Comparison of ENCODE assay signal across 29 cellular contexts in the genomic region with DNA sequence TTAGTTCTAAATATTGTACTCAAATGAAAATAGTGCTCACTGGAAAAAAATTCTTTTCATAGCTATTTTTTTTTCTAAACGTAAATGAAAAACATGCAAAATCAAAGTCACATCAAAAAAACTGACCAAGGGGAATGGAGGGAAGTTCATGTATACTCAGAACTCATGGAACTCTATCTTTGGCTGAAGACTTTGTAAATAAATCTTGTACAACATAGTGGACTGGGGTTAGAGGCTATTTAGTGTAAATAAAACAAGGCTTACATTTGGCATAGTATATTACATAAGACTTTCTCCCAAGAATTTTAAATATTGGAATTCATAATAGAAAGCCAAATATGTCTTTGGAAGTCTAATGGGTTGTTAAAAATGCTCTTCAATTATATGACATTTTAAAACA. TPM values are rescaled to one million over a fixed set of nuclear protein-coding genes. Genes with fewer than 3 reads are reported as not detected.
DNase-seq lines count a peak whose midpoint lies in the region; ATAC-seq, FAIRE-seq and TF ChIP-seq lines count a peak whose summit lies in the region.
"Had no signal": no experiment of that assay in that cellular context is flagged by ENCODE, and none has a peak within 500 bp of the region (broad histone marks: within the 10 kb centered on the region; RNA-seq: fewer than 3 reads in every experiment).

No MANE protein-coding gene starts in this region.

- H3K4me3 Mint-ChIP-seq in naive thymus-derived CD8-positive, alpha-beta T cell, result no peak overlapping the region
- no peak overlapping the region for H3K4me3 Mint-ChIP-seq in activated CD4-positive, alpha-beta T cell treated with anti-CD3 and anti-CD28 coated beads for 36 hours
- H3K4me3 Mint-ChIP-seq: B cell; CD4-positive, alpha-beta T cell; CD8-positive, alpha-beta T cell had no signal

- in situ Hi-C loops in HepG2 (cut with HindIII; ENCODE audit: extremely low pct_ligation_motif_present, low pct_unique_long_range_greater_than_20kb), result no loop called here

- H3K4me1 ChIP-seq in liver (ENCODE audit: control insufficient read depth in 4 of 4, insufficient read depth in 4 of 4, low read length in 3 of 4) (peaks cover 2 to 11% (median 8%) of the 10 kb centered on the region in 4 donors), HepG2 (ENCODE audit: insufficient read depth, low read length) (no peaks in the 10 kb centered on the region), pancreas (peaks cover under 1 to 6% (median 1%) of the 10 kb centered on the region in 3 donors)
- H3K4me1 ChIP-seq: A549; BLaER1 treated with 17β-estradiol and CSF1 and Interleukin-3, amounts not matched to agents 10 nM and 100 nM; Caco-2 had no signal

- TF ChIP-seq RAD21 in liver (IDR thresholded peaks at IDR 0.05), result no peak
- TF ChIP-seq RAD21 in HepG2 (CRISPR knock-in tag; IDR thresholded peaks at IDR 0.05), result no peak

- H3K36me3 ChIP-seq in liver (ENCODE audit: control insufficient read depth in 4 of 4, insufficient read depth in 3 of 4, low read depth in 1 of 4, low read length in 3 of 4) (no peaks in the 10 kb centered on the region), HepG2 (replicated peaks in 1 of 2; ENCODE audit: control insufficient read depth in 1 of 2, insufficient read depth in 2 of 2, low read length in 2 of 2) (no peaks in the 10 kb centered on the region), pancreas (no peaks in the 10 kb centered on the region)
- H3K36me3 ChIP-seq: BLaER1 treated with 17β-estradiol and CSF1 and Interleukin-3, amounts not matched to agents 10 nM and 100 nM had no signal

- H3K27me3 ChIP-seq in liver (ENCODE audit: control insufficient read depth in 4 of 4, insufficient read depth in 4 of 4, low read length in 3 of 4) (no peaks in the 10 kb centered on the region), HepG2 (ENCODE audit: control insufficient read depth in 1 of 2, insufficient read depth in 2 of 2, low read length in 2 of 2) (no peaks in the 10 kb centered on the region), pancreas (peaks cover 0 to 3% (median 0%) of the 10 kb centered on the region in 4 donors)
- H3K27me3 ChIP-seq: BLaER1 treated with 17β-estradiol and CSF1 and Interleukin-3, amounts not matched to agents 10 nM and 100 nM had no signal

- H3K9me3 Mint-ChIP-seq in naive thymus-derived CD8-positive, alpha-beta T cell, result peaks cover 4 to 31% (median 15%) of the 10 kb centered on the region in 9 donors
- H3K9me3 Mint-ChIP-seq in activated CD4-positive, alpha-beta T cell treated with anti-CD3 and anti-CD28 coated beads for 36 hours (ENCODE audit: low read depth), result peaks cover 8% of the 10 kb centered on the region

- no peak overlapping the region for H3K4me3 ChIP-seq in liver (ENCODE audit: low read depth in 1 of 3, low read length in 3 of 3)
- no peak overlapping the region for H3K4me3 ChIP-seq in HepG2 (replicated peaks in 1 of 3; ENCODE audit: insufficient read depth in 1 of 3, low read depth in 2 of 3, low read length in 3 of 3)
- no peak overlapping the region for H3K4me3 ChIP-seq in pancreas
- H3K4me3 ChIP-seq: A549; BLaER1 treated with 17β-estradiol and CSF1 and Interleukin-3, amounts not matched to agents 10 nM and 100 nM; GM12878 had no signal

- H3K9ac ChIP-seq in liver (ENCODE audit: low read depth in 1 of 2, low read length in 2 of 2), result no peak overlapping the region
- no peak overlapping the region for H3K9ac ChIP-seq in HepG2 (ENCODE audit: insufficient read depth, low read depth, low read length)
- H3K9ac ChIP-seq: BLaER1 treated with 17β-estradiol and CSF1 and Interleukin-3, amounts not matched to agents 10 nM and 100 nM had no signal

- H2AFZ ChIP-seq in HepG2 (ENCODE audit: low read length), result no peak overlapping the region

- no peak for FAIRE-seq in HepG2 (lab: Jason Lieb, UNC)
- peak; percentile 33 for FAIRE-seq in colon (lab: Jason Lieb, UNC)
- FAIRE-seq in pancreas (lab: Jason Lieb, UNC), result peak; percentile 65
- FAIRE-seq: A549, GM12878, GM12892, GM18507, GM19239 had no signal

- 31% methylated on average over 1 of the region's 1 CpG for WGBS in liver
- WGBS in HepG2 (ENCODE audit: low lambda C conversion rate), result 2% methylated on average over 1 of the region's 1 CpG
- 68 to 87% methylated on average over 1 of the region's 1 CpG for WGBS in pancreas, 2 donors

- BruUV-seq in HepG2 (replicated peaks; lab: Mats Ljungman, UMichigan), result no TSS peak

- DNase-seq in HepG2 (ENCODE audit: low spot score) (no peak), left lobe of liver (ENCODE audit: low spot score) (no peak), pancreas (no peak)
- DNase-seq in naive thymus-derived CD8-positive, alpha-beta T cell, result no peak
- DNase-seq in activated effector memory CD4-positive, alpha-beta T cell treated with Interleukin-2 at 50 U/mL for 16 hours, result no peak
- no peak for DNase-seq in activated CD4-positive, alpha-beta T cell treated with anti-CD3 and anti-CD28 coated beads for 36 hours
- DNase-seq: AML-193; Caco-2; Calu3; CD4-positive, alpha-beta T cell; CD8-positive, alpha-beta T cell; DMS 273 treated with DMSO at 0.1 percent for 48 hours; DMS153; DMS53; DMS79; DND-41; EL; GDM1 had no signal

- H3K27ac Mint-ChIP-seq in naive thymus-derived CD8-positive, alpha-beta T cell, result no peak overlapping the region
- no peak overlapping the region for H3K27ac Mint-ChIP-seq in activated CD4-positive, alpha-beta T cell treated with anti-CD3 and anti-CD28 coated beads for 36 hours
- H3K27ac Mint-ChIP-seq: B cell; CD4-positive, alpha-beta T cell; CD8-positive, alpha-beta T cell had no signal

- H3K27me3 Mint-ChIP-seq in naive thymus-derived CD8-positive, alpha-beta T cell, result peaks cover 8 to 13% (median 11%) of the 10 kb centered on the region in 5 donors
- peaks cover 23% of the 10 kb centered on the region for H3K27me3 Mint-ChIP-seq in activated CD4-positive, alpha-beta T cell treated with anti-CD3 and anti-CD28 coated beads for 36 hours

- H3K79me2 ChIP-seq in HepG2 (ENCODE audit: insufficient read depth, low read length), result no peaks in the 10 kb centered on the region

- TF ChIP-seq CTCF in liver (IDR thresholded peaks at IDR 0.05; ENCODE audit: low read depth, low read length, missing input control), result no peak
- no peak for TF ChIP-seq CTCF in HepG2 (CRISPR knock-in tag; IDR thresholded peaks at IDR 0.05)
- no peak for TF ChIP-seq CTCF in pancreas (IDR thresholded peaks at IDR 0.05)

- no peaks in the 10 kb centered on the region for H3K4me1 Mint-ChIP-seq in naive thymus-derived CD8-positive, alpha-beta T cell
- no peaks in the 10 kb centered on the region for H3K4me1 Mint-ChIP-seq in activated CD4-positive, alpha-beta T cell treated with anti-CD3 and anti-CD28 coated beads for 36 hours
- H3K4me1 Mint-ChIP-seq: B cell had no signal

- ATAC-seq in HepG2 (no peak), left lobe of liver (peak; percentile 29), pancreas (no peak)
- no peak for ATAC-seq in naive thymus-derived CD8-positive, alpha-beta T cell
- ATAC-seq in activated CD4-positive, alpha-beta T cell treated with anti-CD3 and anti-CD28 coated beads for 36 hours, result no peak
- ATAC-seq: A549; CD8-positive, alpha-beta T cell; GM12878 had no signal

- H3K4me2 ChIP-seq in HepG2 (ENCODE audit: low read depth, low read length), result no peak overlapping the region
- H3K4me2 ChIP-seq: A549; BLaER1 treated with 17β-estradiol and CSF1 and Interleukin-3, amounts not matched to agents 10 nM and 100 nM had no signal

- peaks cover 0 to 16% (median 0%) of the 10 kb centered on the region in 3 donors for H3K36me3 Mint-ChIP-seq in naive thymus-derived CD8-positive, alpha-beta T cell
- no peaks in the 10 kb centered on the region for H3K36me3 Mint-ChIP-seq in activated CD4-positive, alpha-beta T cell treated with anti-CD3 and anti-CD28 coated beads for 36 hours (ENCODE audit: low read depth)
- H3K36me3 Mint-ChIP-seq: CD8-positive, alpha-beta T cell had no signal

- H3K9me3 ChIP-seq in liver (ENCODE audit: control insufficient read depth in 4 of 4, low read length in 3 of 4) (no peaks in the 10 kb centered on the region), HepG2 (ENCODE audit: low read length) (0 out of 2 replicates have a peak, but pooled peaks cover 11% of the 10 kb centered on the region), pancreas (no peaks in the 10 kb centered on the region)
- H3K9me3 ChIP-seq: A549, Caco-2 had no signal

- TF ChIP-seq EP300 in HepG2 (IDR thresholded peaks at IDR 0.05; ENCODE audit: low read depth in 2 of 2, low read length in 2 of 2) (no peak), HepG2 (CRISPR knock-in tag; IDR thresholded peaks at IDR 0.05; ENCODE audit: borderline replicate concordance) (no peak)

- POLR2A ChIA-PET in HepG2 (lab: Yijun Ruan, JAX), result no interaction called here
- POLR2A ChIA-PET in naive thymus-derived CD8-positive, alpha-beta T cell (lab: Charles Lee), result no interaction called here
- POLR2A ChIA-PET in activated CD4-positive, alpha-beta T cell treated with anti-CD3 and anti-CD28 coated beads for 36 hours (lab: Charles Lee), result no interaction called here

- CTCF ChIA-PET in HepG2 (lab: Yijun Ruan, JAX; ENCODE audit: low intra/inter-chr PET ratio, low total read pairs), result no interaction called here
- CTCF ChIA-PET in activated CD4-positive, alpha-beta T cell treated with anti-CD3 and anti-CD28 coated beads for 36 hours (lab: Charles Lee), result interaction anchor here (0.7 to 1.3 kb wide), 3 partner anchors 20 to 257 kb away, joined by 3 to 4 read pairs (median 3); no protein-coding TSS in a partner anchor

- H3K27ac ChIP-seq in liver (ENCODE audit: low read depth in 1 of 2, low read length in 2 of 2) (no peak overlapping the region), HepG2 (ENCODE audit: extremely low read length, insufficient read depth, low read length) (no peak overlapping the region), pancreas (no peak overlapping the region)
- H3K27ac ChIP-seq: 22Rv1; A549; BLaER1 treated with 17β-estradiol and CSF1 and Interleukin-3, amounts not matched to agents 10 nM and 100 nM; C4-2B had no signal

- intact Hi-C loops in HepG2 (cut with micrococcal nuclease; ENCODE audit: unreplicated experiment), result no loop called here
- intact Hi-C loops in pancreas (cut with DNase I), result no loop called here
- intact Hi-C loops in activated CD4-positive, alpha-beta T cell treated with anti-CD3 and anti-CD28 coated beads for 36 hours (cut with DNase I, micrococcal nuclease), result no loop called here

- TF ChIP-seq POLR2A in HepG2 (IDR thresholded peaks at IDR 0.05; ENCODE audit: insufficient read depth in 1 of 2, low read depth in 2 of 2, low read length in 2 of 2), result no peak

- H4K20me1 ChIP-seq in HepG2 (ENCODE audit: insufficient read depth, low read length), result no peaks in the 10 kb centered on the region
- H4K20me1 ChIP-seq: BLaER1 treated with 17β-estradiol and CSF1 and Interleukin-3, amounts not matched to agents 10 nM and 100 nM had no signal

RNA-seq across cellular contexts. Expression of gene PDE5A, which starts 59.8 kb away (rescaled TPM):
- total RNA-seq in liver (1 to 10 TPM; 3.1 to 3.8 TPM), HepG2 (2016; rRNA removed; fragmentation: Illumina TruSeq; extraction: Trizol) (0.44 and 0.53 TPM in 2 replicates), left lobe of liver (0.53 TPM), pancreas (10 to 100 TPM; 13.1 to 34.4 (median 21.0) TPM)
- polyA plus RNA-seq in liver (1 to 10 TPM in 1 of 2 donors, under 1 TPM in 1; 0.61 to 2.9 TPM), HepG2 (2011; rRNA removed) (0.20 and 0.22 TPM in 2 replicates), pancreas (10 to 100 TPM in 1 of 2 donors, 1 to 10 TPM in 1; 5.8 to 19.3 TPM)
- 0.51 TPM in 1 of 2 replicates, not detected in the other for total RNA-seq in HepG2 (2016; cell fraction: cytosol; rRNA removed; fragmentation: Illumina TruSeq; extraction: Trizol; ENCODE audit: low read depth)
- total RNA-seq in HepG2 (2016; cell fraction: insoluble cytoplasmic fraction; rRNA removed; fragmentation: Illumina TruSeq; extraction: Trizol), result 0.06 and 0.61 TPM in 2 replicates
- total RNA-seq in HepG2 (2016; cell fraction: membrane; rRNA removed; fragmentation: Illumina TruSeq; extraction: Trizol), result 0.15 and 0.17 TPM in 2 replicates
- 0.43 and 1.3 TPM in 2 replicates for total RNA-seq in HepG2 (2016; cell fraction: nucleus; rRNA removed; fragmentation: Illumina TruSeq; extraction: Trizol)
- 0.03 and 0.05 TPM in 2 replicates for polyA plus RNA-seq in HepG2 (2011; cell fraction: cytosol; rRNA removed)
- 0.16 and 0.35 TPM in 2 replicates for polyA plus RNA-seq in HepG2 (2011; cell fraction: nucleus; rRNA removed)
- 1.8 and 2.2 TPM in 2 replicates for polyA plus RNA-seq in HepG2 (2012)
- not detected in 2 replicates for polyA plus RNA-seq in HepG2 (2016; cell fraction: cytosol; fragmentation: Illumina TruSeq; extraction: Trizol; ENCODE audit: low read depth)
- polyA plus RNA-seq in HepG2 (2016; cell fraction: insoluble cytoplasmic fraction; fragmentation: Illumina TruSeq; extraction: Trizol; ENCODE audit: low read depth), result 0.08 and 0.11 TPM in 2 replicates
- 0.10 TPM in 1 of 2 replicates, not detected in the other for polyA plus RNA-seq in HepG2 (2016; cell fraction: membrane; fragmentation: Illumina TruSeq; extraction: Trizol; ENCODE audit: low read depth)
- polyA plus RNA-seq in HepG2 (2016; cell fraction: nucleus; fragmentation: Illumina TruSeq; extraction: Trizol; ENCODE audit: insufficient read depth, low read depth), result 0.07 and 0.12 TPM in 2 replicates
- 0.38 and 0.82 TPM in 2 replicates for polyA minus RNA-seq in HepG2 (2011; rRNA and poly(A)+ RNA removed; ENCODE audit: low replicate concordance)
- 0.89 and 1.4 TPM in 2 replicates for polyA minus RNA-seq in HepG2 (2011; cell fraction: cytosol; rRNA and poly(A)+ RNA removed)
- polyA minus RNA-seq in HepG2 (2011; cell fraction: nucleus; rRNA and poly(A)+ RNA removed), result 0.39 and 1.4 TPM in 2 replicates
- total RNA-seq in naive thymus-derived CD8-positive, alpha-beta T cell, result 1 to 10 TPM; 1.2 to 1.3 TPM
- polyA plus RNA-seq in naive thymus-derived CD8-positive, alpha-beta T cell, result 1 to 10 TPM; 1.0 to 1.1 (median 1.1) TPM
- under 1 TPM; 0.25 to 0.47 TPM for total RNA-seq in activated CD4-positive, alpha-beta T cell treated with anti-CD3 and anti-CD28 coated beads for 36 hours
